8 cellular contexts compared by ENCODE assay signal in genomic region chrX:40094041-40094899, GRCh38. TPM values are rescaled to one million over a fixed set of nuclear protein-coding genes. Genes with fewer than 3 reads are reported as not detected.
DNase-seq lines count a peak whose midpoint lies in the region; ATAC-seq and TF ChIP-seq lines count a peak whose summit lies in the region.

No MANE protein-coding gene starts in this region.

- peaks cover 11% of the 10 kb centered on the region; the same call in 1 of the 2 replicates for H3K36me3 ChIP-seq in OCI-LY7 (ENCODE audit: insufficient read depth, low read length)
- no peaks in the 10 kb centered on the region for H3K36me3 ChIP-seq in breast epithelium
- H3K36me3 ChIP-seq in kidney epithelial cell (ENCODE audit: control insufficient read depth, insufficient read depth, low read length), result no peaks in the 10 kb centered on the region

- H3K9me3 ChIP-seq in OCI-LY7 (ENCODE audit: low read length), result no peaks in the 10 kb centered on the region
- no peaks in the 10 kb centered on the region for H3K9me3 ChIP-seq in breast epithelium

- TF ChIP-seq POLR2A in breast epithelium (IDR thresholded peaks at IDR 0.05), result no peak

- H3K27me3 Mint-ChIP-seq in stimulated activated memory B cell treated with anti-CD40 and anti-IgM and Interleukin-4, amounts not matched to agents 10 μg/mL and 1 μg/mL and 100 μg/mL, for 72 hours, result no peaks in the 10 kb centered on the region

- H3K27me3 ChIP-seq in breast epithelium, result peaks cover 0 to 91% of the 10 kb centered on the region in 2 donors
- H3K27me3 ChIP-seq in kidney epithelial cell (ENCODE audit: control insufficient read depth, insufficient read depth, low read length), result peaks cover 20% of the 10 kb centered on the region

- CTCF ChIA-PET in OCI-LY7 (lab: Charles Lee; ENCODE audit: unreplicated experiment), result interaction anchor here (0.6 kb wide), 1 partner anchor 359 kb away, joined by 8 read pairs; no protein-coding TSS in a partner anchor

- peak overlapping the region; percentile 95 for H3K4me3 Mint-ChIP-seq in stimulated activated memory B cell treated with anti-CD40 and anti-IgM and Interleukin-4, amounts not matched to agents 10 μg/mL and 1 μg/mL and 100 μg/mL, for 72 hours

- H3K4me3 ChIP-seq in GM12864 (ENCODE audit: low read depth, low read length), result peak overlapping the region; percentile 60
- H3K4me3 ChIP-seq in OCI-LY7 (ENCODE audit: low read depth, low read length, poor library complexity, severe bottlenecking), result peak overlapping the region; percentile 90
- peak overlapping the region; percentile 71 to 89 (median 76) for H3K4me3 ChIP-seq in breast epithelium
- peak overlapping the region; percentile 59 for H3K4me3 ChIP-seq in kidney epithelial cell (ENCODE audit: low read depth, low read length)

- peak overlapping the region; percentile 75 for H3K4me2 ChIP-seq in OCI-LY7 (ENCODE audit: low read length)

- H3K4me1 Mint-ChIP-seq in stimulated activated memory B cell treated with anti-CD40 and anti-IgM and Interleukin-4, amounts not matched to agents 10 μg/mL and 1 μg/mL and 100 μg/mL, for 72 hours, result peaks cover 47% of the 10 kb centered on the region

- BruUV-seq in OCI-LY7 (replicated peaks; lab: Mats Ljungman, UMichigan), result no TSS peak

- H3K4me1 ChIP-seq in OCI-LY7 (ENCODE audit: insufficient read depth, low read length, poor library complexity, severe bottlenecking), result peaks cover 57% of the 10 kb centered on the region
- no peaks in the 10 kb centered on the region for H3K4me1 ChIP-seq in breast epithelium

- no peak for ATAC-seq in stimulated activated memory B cell treated with anti-CD40 and anti-IgM and Interleukin-4, amounts not matched to agents 10 μg/mL and 1 μg/mL and 100 μg/mL, for 72 hours
- no peak for ATAC-seq in HG03571 (IDR thresholded peaks at IDR 0.05; ENCODE audit: unreplicated experiment)

- no peaks in the 10 kb centered on the region for H3K9me2 ChIP-seq in OCI-LY7 (ENCODE audit: insufficient read depth, low read length)

- H4K20me1 ChIP-seq in OCI-LY7 (ENCODE audit: insufficient read depth, low read length), result peaks cover 28% of the 10 kb centered on the region

- DNase-seq in GM12864 (ENCODE audit: low read depth) (no peak), OCI-LY7 (ENCODE audit: low spot score) (no peak), breast epithelium (ENCODE audit: low spot score in 2 of 2) (no peak), kidney epithelial cell (ENCODE audit: low read depth) (no peak), HK-2 (ENCODE audit: unreplicated experiment) (no peak), middle frontal gyrus (ENCODE audit: extremely low spot score, low spot score) (no peak)

- peak overlapping the region; percentile 92 for H3K27ac Mint-ChIP-seq in stimulated activated memory B cell treated with anti-CD40 and anti-IgM and Interleukin-4, amounts not matched to agents 10 μg/mL and 1 μg/mL and 100 μg/mL, for 72 hours

- H3K36me3 Mint-ChIP-seq in stimulated activated memory B cell treated with anti-CD40 and anti-IgM and Interleukin-4, amounts not matched to agents 10 μg/mL and 1 μg/mL and 100 μg/mL, for 72 hours, result peaks cover 5% of the 10 kb centered on the region

- POLR2A ChIA-PET in OCI-LY7 (lab: Charles Lee), result interaction anchor here (0.6 kb wide), 1 partner anchor 42 kb away, joined by 3 read pairs; no protein-coding TSS in a partner anchor

- intact Hi-C loops in OCI-LY7 (cut with micrococcal nuclease; ENCODE audit: unreplicated experiment), result loop anchor here (10.0 kb wide), 1 partner anchor 139 kb away; no protein-coding TSS in a partner anchor
- intact Hi-C loops in breast epithelium (cut with DNase I; ENCODE audit: low total_unique reads), result no loop called here

- H2AFZ ChIP-seq in OCI-LY7 (ENCODE audit: low read length), result no peak overlapping the region

- H3K79me2 ChIP-seq in OCI-LY7 (ENCODE audit: insufficient read depth, low read depth, low read length), result peaks cover 68% of the 10 kb centered on the region

- no peaks in the 10 kb centered on the region for H3K9me3 Mint-ChIP-seq in stimulated activated memory B cell treated with anti-CD40 and anti-IgM and Interleukin-4, amounts not matched to agents 10 μg/mL and 1 μg/mL and 100 μg/mL, for 72 hours

- H3K27ac ChIP-seq in OCI-LY7 (ENCODE audit: low read depth, low read length, poor library complexity, severe bottlenecking) (no peak overlapping the region), breast epithelium (peak overlapping the region in 1 of 2 donors; percentile 44)

- no peak for TF ChIP-seq CTCF in GM12864 (IDR thresholded peaks at IDR 0.05; ENCODE audit: low read depth, low read length, missing control alignments)
- TF ChIP-seq CTCF in OCI-LY7 (conservative IDR thresholded peaks at IDR 0.05; ENCODE audit: low read length), result no peak
- TF ChIP-seq CTCF in breast epithelium (IDR thresholded peaks at IDR 0.05), result no peak
- no peak for TF ChIP-seq CTCF in kidney epithelial cell (IDR thresholded peaks at IDR 0.05; ENCODE audit: insufficient read depth, low read length, poor library complexity, severe bottlenecking)

RNA-seq across cellular contexts. Expression of gene BCOR, which starts 3.5 kb away (rescaled TPM):
- 55.6 and 64.3 TPM in 2 replicates for total RNA-seq in OCI-LY7 (2014; rRNA removed; shearing (Covaris generic))
- total RNA-seq in OCI-LY7 (2022) (48.0 and 52.2 TPM in 2 replicates), breast epithelium (10 to 100 TPM; 11.7 to 28.1 (median 27.9) TPM), kidney epithelial cell (28.5 and 29.5 TPM in 2 replicates)
